In the genomic region with DNA sequence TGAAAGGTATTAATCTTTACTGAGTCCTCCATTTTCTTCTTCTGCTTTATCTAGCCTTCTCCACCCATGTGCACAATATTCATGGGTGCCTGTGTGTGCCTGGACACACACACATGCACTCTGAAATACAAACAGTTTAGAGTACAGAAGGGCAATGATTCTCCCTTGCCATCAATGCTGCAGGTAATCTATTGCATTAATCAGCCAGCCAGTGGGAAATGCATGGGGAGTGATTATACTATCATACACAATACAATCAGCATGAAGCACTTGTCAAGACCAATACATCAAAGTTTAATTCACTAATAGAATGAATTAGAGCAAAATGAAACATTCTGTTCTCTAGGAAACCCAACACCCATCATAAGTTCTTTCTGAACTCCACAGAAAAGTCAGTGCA, we compare ENCODE assay signal across 31 cellular contexts.
"Had no signal": no experiment of that assay in that cellular context is flagged by ENCODE, and none has a peak within 500 bp of the region (broad histone marks: within the 10 kb centered on the region; RNA-seq: fewer than 3 reads in every experiment).

No MANE protein-coding gene starts in this region.

- H3K9me3 ChIP-seq: ascending aorta, gastrocnemius medialis, ovary, sigmoid colon, upper lobe of left lung had no signal

- H3K27me3 Mint-ChIP-seq: activated B cell treated with CpG ODN at 0.5 μM for 24 hours; activated naive CD8-positive, alpha-beta T cell treated with anti-CD3 and anti-CD28 coated beads for 36 hours; brain; naive B cell; progenitor cell of endocrine pancreas; stimulated activated memory B cell treated with anti-CD40 and anti-IgM and Interleukin-4, amounts not matched to agents 10 μg/mL and 1 μg/mL and 100 μg/mL, for 72 hours; stimulated activated naive CD8-positive, alpha-beta T cell treated with anti-CD3 and anti-CD28 coated beads, Interleukin-15, amount 100 ng/mL, for 72 hours had no signal

- H3K9me3 Mint-ChIP-seq: activated B cell treated with CpG ODN at 0.5 μM for 24 hours; activated naive CD4-positive, alpha-beta T cell treated with anti-CD3 and anti-CD28 coated beads for 36 hours; activated naive CD8-positive, alpha-beta T cell treated with anti-CD3 and anti-CD28 coated beads for 36 hours; activated T-helper 1 cell treated with anti-CD3 and anti-CD28 coated beads, Interleukin-12 subunit alpha, Interleukin-12 subunit beta, Interleukin-2, Interleukin-4 antibody, amounts not matched to agents 30 ng/mL and 10 ng/mL and 1 ng/mL, durations not matched to agents 14 hours and 24 hours and 36 hours; brain; mesothelial cell of epicardium had no signal

- H3K4me3 Mint-ChIP-seq: activated B cell treated with CpG ODN at 0.5 μM for 24 hours; activated naive CD4-positive, alpha-beta T cell treated with anti-CD3 and anti-CD28 coated beads for 36 hours; activated naive CD8-positive, alpha-beta T cell treated with anti-CD3 and anti-CD28 coated beads for 36 hours; activated T-helper 1 cell treated with anti-CD3 and anti-CD28 coated beads, Interleukin-12 subunit alpha, Interleukin-12 subunit beta, Interleukin-2, Interleukin-4 antibody, amounts not matched to agents 30 ng/mL and 10 ng/mL and 1 ng/mL, durations not matched to agents 14 hours and 24 hours and 36 hours; brain; mesothelial cell of epicardium; naive B cell; stimulated activated memory B cell treated with anti-CD40 and anti-IgM and Interleukin-4, amounts not matched to agents 10 μg/mL and 1 μg/mL and 100 μg/mL, for 72 hours; stimulated activated naive CD8-positive, alpha-beta T cell treated with anti-CD3 and anti-CD28 coated beads, Interleukin-15, amount 100 ng/mL, for 72 hours had no signal

- H3K27me3 ChIP-seq: ascending aorta, cardiac muscle cell, dorsolateral prefrontal cortex, gastrocnemius medialis, ovary, sigmoid colon, upper lobe of left lung had no signal

- H3K36me3 ChIP-seq: cardiac muscle cell, gastrocnemius medialis, ovary, sigmoid colon, upper lobe of left lung had no signal

- H3K27ac Mint-ChIP-seq: activated B cell treated with CpG ODN at 0.5 μM for 24 hours; activated naive CD4-positive, alpha-beta T cell treated with anti-CD3 and anti-CD28 coated beads for 36 hours; activated naive CD8-positive, alpha-beta T cell treated with anti-CD3 and anti-CD28 coated beads for 36 hours; activated T-helper 1 cell treated with anti-CD3 and anti-CD28 coated beads, Interleukin-12 subunit alpha, Interleukin-12 subunit beta, Interleukin-2, Interleukin-4 antibody, amounts not matched to agents 30 ng/mL and 10 ng/mL and 1 ng/mL, durations not matched to agents 14 hours and 24 hours and 36 hours; mesothelial cell of epicardium; naive B cell; progenitor cell of endocrine pancreas; stimulated activated memory B cell treated with anti-CD40 and anti-IgM and Interleukin-4, amounts not matched to agents 10 μg/mL and 1 μg/mL and 100 μg/mL, for 72 hours; stimulated activated naive CD8-positive, alpha-beta T cell treated with anti-CD3 and anti-CD28 coated beads, Interleukin-15, amount 100 ng/mL, for 72 hours had no signal

- DNase-seq: activated B cell treated with CpG ODN at 0.5 μM for 24 hours; activated CD4-positive, alpha-beta T cell treated with anti-CD3 and anti-CD28 coated beads, Interleukin-2, amount 50 U/mL, for 48 hours; activated CD8-positive, alpha-beta memory T cell treated with anti-CD3 and anti-CD28 coated beads for 24 hours; activated effector memory CD4-positive, alpha-beta T cell treated with anti-CD3 and anti-CD28 coated beads, Interleukin-2, amount 50 U/mL, for 16 hours; activated naive CD4-positive, alpha-beta T cell treated with anti-CD3 and anti-CD28 coated beads for 36 hours; activated naive CD8-positive, alpha-beta T cell treated with anti-CD3 and anti-CD28 coated beads for 36 hours; activated T-cell treated with anti-CD3 and anti-CD28 coated beads, Interleukin-2, amount 50 U/mL, for 1 hour; dorsolateral prefrontal cortex; effector memory CD4-positive, alpha-beta T cell; erythroblast; gastrocnemius medialis; glutamatergic neuron; islet precursor cell; naive B cell; ovary; sigmoid colon; stimulated activated CD4-positive, alpha-beta T cell treated with anti-CD3 and anti-CD28 coated beads, Interleukin-1b, Interleukin-23, amount 100 ng/mL, for 48 hours; stimulated activated CD4-positive, alpha-beta T cell treated with anti-CD3 and anti-CD28 coated beads, Interleukin-4, amount 100 ng/mL, for 4 hours; stimulated activated CD8-positive, alpha-beta memory T cell treated with anti-CD3 and anti-CD28 coated beads, Interleukin-4, amount 100 ng/mL, for 48 hours; stimulated activated naive CD8-positive, alpha-beta T cell treated with anti-CD3 and anti-CD28 coated beads, Interleukin-15, amount 100 ng/mL, for 72 hours; substantia nigra; upper lobe of left lung had no signal

- H3K4me3 ChIP-seq: ascending aorta, cardiac muscle cell, coronary artery, dorsolateral prefrontal cortex, gastrocnemius medialis, ovary, sigmoid colon, smooth muscle cell, upper lobe of left lung had no signal

- H3K4me1 ChIP-seq: ascending aorta, gastrocnemius medialis, upper lobe of left lung had no signal

- H3K27ac ChIP-seq: ascending aorta, cardiac muscle cell, coronary artery, gastrocnemius medialis, ovary, sigmoid colon, upper lobe of left lung had no signal

- ATAC-seq: gastrocnemius medialis; stimulated activated memory B cell treated with anti-CD40 and anti-IgM and Interleukin-4, amounts not matched to agents 10 μg/mL and 1 μg/mL and 100 μg/mL, for 72 hours; stimulated activated naive CD8-positive, alpha-beta T cell treated with anti-CD3 and anti-CD28 coated beads, Interleukin-15, amount 100 ng/mL, for 72 hours had no signal

- H3K4me1 Mint-ChIP-seq: stimulated activated naive CD8-positive, alpha-beta T cell treated with anti-CD3 and anti-CD28 coated beads, Interleukin-15, amount 100 ng/mL, for 72 hours had no signal
